12 cellular contexts compared by ENCODE assay signal in genomic region chr11:66651011-66651410, GRCh38. TPM values are rescaled to one million over a fixed set of nuclear protein-coding genes. Genes with fewer than 3 reads are reported as not detected.
A peak's percentile ranks its signal among the peaks of the same experiment; 100 is the strongest.
DNase-seq lines count a peak whose midpoint lies in the region; ATAC-seq and TF ChIP-seq lines count a peak whose summit lies in the region.
"Had no signal": no experiment of that assay in that cellular context is flagged by ENCODE, and none has a peak within 500 bp of the region (broad histone marks: within the 10 kb centered on the region; RNA-seq: fewer than 3 reads in every experiment).

No MANE protein-coding gene starts in this region.

- no CpG with 5 or more reads among the region's 2 CpGs for WGBS in IMR-90 (ENCODE audit: extremely low coverage in 2 of 2, insufficient read length in 1 of 2), 2 experiments
- no CpG with 5 or more reads among the region's 2 CpGs for WGBS in mesendoderm (ENCODE audit: extremely low coverage, insufficient coverage, low lambda C conversion rate)

- H3K4me2 ChIP-seq in IMR-90 (ENCODE audit: low read depth, low read length) (no peak overlapping the region), mesendoderm (ENCODE audit: low read length) (no peak overlapping the region)

- H2AK5ac ChIP-seq in IMR-90 (ENCODE audit: low read depth, low read length) (no peak overlapping the region), mesendoderm (ENCODE audit: low read length) (no peak overlapping the region)

- DNase-seq in IMR-90 (peak; percentile 66), amniotic epithelial cell (ENCODE audit: low read depth) (peak; percentile 30), mesendoderm (peak; percentile 27), endothelial cell (ENCODE audit: low spot score) (no peak)
- no peak for DNase-seq in activated effector memory CD4-positive, alpha-beta T cell treated with anti-CD3 and anti-CD28 coated beads, Interleukin-2, amount 50 U/mL, for 16 hours
- DNase-seq: NCI-H2029, nucleus accumbens had no signal

- H4K8ac ChIP-seq in IMR-90 (ENCODE audit: low read depth in 2 of 2, low read length in 2 of 2) (no peak overlapping the region), mesendoderm (ENCODE audit: low read depth, low read length) (no peak overlapping the region)

- H3K27ac ChIP-seq in IMR-90 (ENCODE audit: insufficient read depth, low read length) (no peak overlapping the region), mesendoderm (ENCODE audit: low read depth, low read length) (no peak overlapping the region)
- H3K27ac ChIP-seq: C4-2B, SK-N-MC, tibial nerve had no signal

- no peak overlapping the region for H3K14ac ChIP-seq in IMR-90 (replicated peaks; ENCODE audit: low read depth, low read length)

- H2AK9ac ChIP-seq in IMR-90 (replicated peaks; ENCODE audit: low read depth, low read length, poor library complexity), result no peak overlapping the region

- H3K9me3 Mint-ChIP-seq in endothelial cell (ENCODE audit: unreplicated experiment), result no peaks in the 10 kb centered on the region
- H3K9me3 Mint-ChIP-seq: activated T-helper 1 cell treated with anti-CD3 and anti-CD28 coated beads, Interleukin-12 subunit alpha, Interleukin-12 subunit beta, Interleukin-2, Interleukin-4 antibody, amounts not matched to agents 30 ng/mL and 10 ng/mL and 1 ng/mL, durations not matched to agents 14 hours and 24 hours and 36 hours had no signal

- H2AFZ ChIP-seq in IMR-90 (replicated peaks; ENCODE audit: low read length, poor library complexity), result no peak overlapping the region

- dilution Hi-C loops in IMR-90 (cut with HindIII; ENCODE audit: low sequenced_read_pairs, unreplicated experiment), result no loop called here

- H2BK5ac ChIP-seq in IMR-90 (ENCODE audit: low read depth, low read length, poor library complexity, severe bottlenecking) (no peak overlapping the region), mesendoderm (ENCODE audit: low read length) (no peak overlapping the region)

- H3K56ac ChIP-seq in IMR-90 (ENCODE audit: extremely low read depth, insufficient read depth, low read length) (no peak overlapping the region), mesendoderm (ENCODE audit: low read length) (no peak overlapping the region)

- H3K9me3 ChIP-seq in IMR-90 (ENCODE audit: control insufficient read depth, insufficient read depth, low read length), result no peaks in the 10 kb centered on the region
- H3K9me3 ChIP-seq: tibial nerve had no signal

- H3K27me3 ChIP-seq in IMR-90 (ENCODE audit: control insufficient read depth, insufficient read depth, low read length), result no peaks in the 10 kb centered on the region
- no peaks in the 10 kb centered on the region for H3K27me3 ChIP-seq in mesendoderm (ENCODE audit: insufficient read depth, low read length, poor library complexity)
- H3K27me3 ChIP-seq: tibial nerve had no signal

- no peak for TF ChIP-seq RAD21 in IMR-90 (IDR thresholded peaks at IDR 0.05; ENCODE audit: low read length)

- intact Hi-C loops in IMR-90 (cut with micrococcal nuclease), result no loop called here

- H3K9me1 ChIP-seq in IMR-90 (ENCODE audit: insufficient read depth, low read length), result peaks cover 15% of the 10 kb centered on the region

- H4K20me1 ChIP-seq in IMR-90 (ENCODE audit: insufficient read depth, low read length), result peaks cover 61% of the 10 kb centered on the region

- no peak overlapping the region for H4K91ac ChIP-seq in IMR-90 (ENCODE audit: insufficient read depth, low read depth, low read length)

- H2BK120ac ChIP-seq in IMR-90 (ENCODE audit: low read depth, low read length) (no peak overlapping the region), mesendoderm (ENCODE audit: low read depth, low read length) (no peak overlapping the region)

- H3K36me3 ChIP-seq in IMR-90 (ENCODE audit: control insufficient read depth, insufficient read depth, low read length) (peaks cover 46% of the 10 kb centered on the region), mesendoderm (ENCODE audit: control insufficient read depth, insufficient read depth, low read length) (peaks cover 4% of the 10 kb centered on the region)

- H3K27me3 Mint-ChIP-seq in endothelial cell (ENCODE audit: unreplicated experiment), result no peaks in the 10 kb centered on the region

- no peak for TF ChIP-seq POLR2A in IMR-90 (IDR thresholded peaks at IDR 0.05; ENCODE audit: low read depth, low read length)

- no peak for TF ChIP-seq CTCF in IMR-90 (conservative IDR thresholded peaks at IDR 0.05; ENCODE audit: low read depth, low read length)
- no peak for TF ChIP-seq CTCF in endothelial cell (IDR thresholded peaks at IDR 0.05; ENCODE audit: unreplicated experiment)

- H3K27ac Mint-ChIP-seq in endothelial cell (ENCODE audit: unreplicated experiment), result no peak overlapping the region
- H3K27ac Mint-ChIP-seq: activated T-helper 1 cell treated with anti-CD3 and anti-CD28 coated beads, Interleukin-12 subunit alpha, Interleukin-12 subunit beta, Interleukin-2, Interleukin-4 antibody, amounts not matched to agents 30 ng/mL and 10 ng/mL and 1 ng/mL, durations not matched to agents 14 hours and 24 hours and 36 hours had no signal

- ATAC-seq in IMR-90 (ENCODE audit: low read depth) (no peak), HG03175 (IDR thresholded peaks at IDR 0.05; ENCODE audit: unreplicated experiment) (no peak)

- peaks cover 43 to 76% of the 10 kb centered on the region in 2 experiments for H3K79me1 ChIP-seq in IMR-90 (ENCODE audit: low read depth in 1 of 2, low read length in 2 of 2)
- peaks cover 19% of the 10 kb centered on the region for H3K79me1 ChIP-seq in mesendoderm (ENCODE audit: low read length)

- in situ Hi-C loops in IMR-90 (cut with MboI; ENCODE audit: low sequenced_read_pairs), result no loop called here

- H3K4me3 Mint-ChIP-seq in endothelial cell (ENCODE audit: unreplicated experiment), result no peak overlapping the region
- H3K4me3 Mint-ChIP-seq: activated T-helper 1 cell treated with anti-CD3 and anti-CD28 coated beads, Interleukin-12 subunit alpha, Interleukin-12 subunit beta, Interleukin-2, Interleukin-4 antibody, amounts not matched to agents 30 ng/mL and 10 ng/mL and 1 ng/mL, durations not matched to agents 14 hours and 24 hours and 36 hours had no signal

- BruUV-seq in IMR-90 (replicated peaks; lab: Mats Ljungman, UMichigan), result no TSS peak

- H3K79me2 ChIP-seq in mesendoderm (ENCODE audit: control insufficient read depth, insufficient read depth, low read length), result peaks cover 34% of the 10 kb centered on the region

- H4K5ac ChIP-seq in IMR-90 (ENCODE audit: low read depth, low read length) (no peak overlapping the region), mesendoderm (ENCODE audit: low read length) (no peak overlapping the region)

- H3K9ac ChIP-seq in IMR-90 (ENCODE audit: low read depth, low read length) (no peak overlapping the region), mesendoderm (ENCODE audit: low read length) (no peak overlapping the region)

- H2BK15ac ChIP-seq in IMR-90 (ENCODE audit: low read depth, low read length), result no peak overlapping the region
- H2BK15ac ChIP-seq in mesendoderm (replicated peaks; ENCODE audit: low read depth), result no peak overlapping the region

- CTCF ChIA-PET in IMR-90 (lab: Yijun Ruan, JAX), result no interaction called here

- POLR2A ChIA-PET in IMR-90 (lab: Charles Lee; ENCODE audit: unreplicated experiment), result no interaction called here

- H3K36me3 Mint-ChIP-seq in endothelial cell (ENCODE audit: low read depth, unreplicated experiment), result peaks cover 30% of the 10 kb centered on the region

- H3K18ac ChIP-seq in IMR-90 (ENCODE audit: low read depth, low read length) (no peak overlapping the region), mesendoderm (ENCODE audit: low read length) (no peak overlapping the region)

- H3K23ac ChIP-seq in IMR-90 (ENCODE audit: low read depth, low read length), result no peak overlapping the region
- no peak overlapping the region for H3K23ac ChIP-seq in mesendoderm (ENCODE audit: low read length)

- H3K4me3 ChIP-seq in IMR-90 (ENCODE audit: insufficient read depth, low read depth, low read length), result no peak overlapping the region
- no peak overlapping the region for H3K4me3 ChIP-seq in mesendoderm (ENCODE audit: low read length)
- H3K4me3 ChIP-seq: SK-N-MC, tibial nerve had no signal

- no peak overlapping the region for H2BK20ac ChIP-seq in IMR-90 (ENCODE audit: low read depth, low read length)

- H3K4ac ChIP-seq in IMR-90 (ENCODE audit: low read depth, low read length), result no peak overlapping the region
- H3K4ac ChIP-seq in mesendoderm (ENCODE audit: low read depth, low read length), result no peak overlapping the region

- H3K4me1 ChIP-seq in IMR-90 (ENCODE audit: control insufficient read depth, insufficient read depth, low read length) (peaks cover under 1% of the 10 kb centered on the region; the same call in 1 of the 2 replicates), mesendoderm (ENCODE audit: control insufficient read depth, low read depth, low read length) (no peaks in the 10 kb centered on the region)

- H3K4me1 Mint-ChIP-seq in endothelial cell (ENCODE audit: unreplicated experiment), result peaks cover 7% of the 10 kb centered on the region

RNA-seq across cellular contexts. Expression of gene RBM4, which starts 12.5 kb away (rescaled TPM):
- total RNA-seq in IMR-90 (2012; rRNA removed), result 175 and 198 TPM in 2 replicates
- polyA plus RNA-seq in IMR-90 (2012; rRNA removed), result 165 and 176 TPM in 2 replicates
- polyA plus RNA-seq in IMR-90 (2012; cell fraction: cytosol; rRNA removed), result 116 and 153 TPM in 2 replicates
- 101 and 183 TPM in 2 replicates for polyA plus RNA-seq in IMR-90 (2012; cell fraction: nucleus; rRNA removed; ENCODE audit: low replicate concordance)
- polyA plus RNA-seq in mesendoderm (2013, experiment 1 of 2), result 165 TPM
- polyA plus RNA-seq in mesendoderm (2013, experiment 2 of 2), result 161 TPM
- 187 TPM for total RNA-seq in endothelial cell (ENCODE audit: unreplicated experiment)

RNA-seq across cellular contexts. Expression of gene RBM4B, which starts 26.7 kb away (rescaled TPM):
- total RNA-seq in IMR-90 (2012; rRNA removed), result 23.1 and 25.6 TPM in 2 replicates
- polyA plus RNA-seq in IMR-90 (2012; rRNA removed), result 21.1 and 26.7 TPM in 2 replicates
- 11.4 and 17.8 TPM in 2 replicates for polyA plus RNA-seq in IMR-90 (2012; cell fraction: cytosol; rRNA removed)
- 21.4 and 62.4 TPM in 2 replicates for polyA plus RNA-seq in IMR-90 (2012; cell fraction: nucleus; rRNA removed; ENCODE audit: low replicate concordance)
- 20.5 TPM for polyA plus RNA-seq in mesendoderm (2013, experiment 1 of 2)
- polyA plus RNA-seq in mesendoderm (2013, experiment 2 of 2), result 19.3 TPM
- 29.3 TPM for total RNA-seq in endothelial cell (ENCODE audit: unreplicated experiment)

RNA-seq across cellular contexts. Expression of gene RBM14, which starts 34.6 kb away (rescaled TPM):
- total RNA-seq in IMR-90 (2012; rRNA removed) (9.3 and 12.2 TPM in 2 replicates), endothelial cell (ENCODE audit: unreplicated experiment) (84.2 TPM)
- polyA plus RNA-seq in IMR-90 (2012; rRNA removed), result 31.1 and 34.8 TPM in 2 replicates
- 16.4 and 25.6 TPM in 2 replicates for polyA plus RNA-seq in IMR-90 (2012; cell fraction: cytosol; rRNA removed)
- polyA plus RNA-seq in IMR-90 (2012; cell fraction: nucleus; rRNA removed; ENCODE audit: low replicate concordance), result 32.3 and 57.7 TPM in 2 replicates
- polyA plus RNA-seq in mesendoderm (2013, experiment 1 of 2), result 92.7 TPM
- 90.3 TPM for polyA plus RNA-seq in mesendoderm (2013, experiment 2 of 2)

RNA-seq across cellular contexts. Expression of gene CCS, which starts 58.0 kb away (rescaled TPM):
- total RNA-seq in IMR-90 (2012; rRNA removed), result 20.1 and 21.4 TPM in 2 replicates
- 53.0 and 54.6 TPM in 2 replicates for polyA plus RNA-seq in IMR-90 (2012; rRNA removed)
- polyA plus RNA-seq in IMR-90 (2012; cell fraction: cytosol; rRNA removed), result 33.9 and 50.0 TPM in 2 replicates
- polyA plus RNA-seq in IMR-90 (2012; cell fraction: nucleus; rRNA removed; ENCODE audit: low replicate concordance), result 401 and 499 TPM in 2 replicates
- 23.1 TPM for polyA plus RNA-seq in mesendoderm (2013, experiment 1 of 2)
- 22.0 TPM for polyA plus RNA-seq in mesendoderm (2013, experiment 2 of 2)
- 51.2 TPM for total RNA-seq in endothelial cell (ENCODE audit: unreplicated experiment)

RNA-seq across cellular contexts. Expression of gene CCDC87, which starts 58.1 kb away (rescaled TPM):
- under 0.01 and 0.18 TPM in 2 replicates for total RNA-seq in IMR-90 (2012; rRNA removed)
- 0.14 and 0.19 TPM in 2 replicates for polyA plus RNA-seq in IMR-90 (2012; rRNA removed)
- polyA plus RNA-seq in IMR-90 (2012; cell fraction: cytosol; rRNA removed), result 0.10 and 0.15 TPM in 2 replicates
- 0.04 and 0.07 TPM in 2 replicates for polyA plus RNA-seq in IMR-90 (2012; cell fraction: nucleus; rRNA removed; ENCODE audit: low replicate concordance)
- polyA plus RNA-seq in mesendoderm (2013, experiment 1 of 2), result 0.21 TPM
- 0.15 TPM for polyA plus RNA-seq in mesendoderm (2013, experiment 2 of 2)
- total RNA-seq in endothelial cell (ENCODE audit: unreplicated experiment), result 0.54 TPM

Comparison
In these comparisons a context has a peak if more than half of its experiments do, and no peak if none do; other contexts are left out.
1. DNase-seq: peak in IMR-90 (single experiment), amniotic epithelial cell (single experiment) and mesendoderm (single experiment); none in endothelial cell (single experiment) and activated effector memory CD4-positive, alpha-beta T cell treated with anti-CD3 and anti-CD28 coated beads, Interleukin-2, amount 50 U/mL, for 16 hours (single experiment).